ENCODE assay signal across 1 cellular context in the genomic region with DNA sequence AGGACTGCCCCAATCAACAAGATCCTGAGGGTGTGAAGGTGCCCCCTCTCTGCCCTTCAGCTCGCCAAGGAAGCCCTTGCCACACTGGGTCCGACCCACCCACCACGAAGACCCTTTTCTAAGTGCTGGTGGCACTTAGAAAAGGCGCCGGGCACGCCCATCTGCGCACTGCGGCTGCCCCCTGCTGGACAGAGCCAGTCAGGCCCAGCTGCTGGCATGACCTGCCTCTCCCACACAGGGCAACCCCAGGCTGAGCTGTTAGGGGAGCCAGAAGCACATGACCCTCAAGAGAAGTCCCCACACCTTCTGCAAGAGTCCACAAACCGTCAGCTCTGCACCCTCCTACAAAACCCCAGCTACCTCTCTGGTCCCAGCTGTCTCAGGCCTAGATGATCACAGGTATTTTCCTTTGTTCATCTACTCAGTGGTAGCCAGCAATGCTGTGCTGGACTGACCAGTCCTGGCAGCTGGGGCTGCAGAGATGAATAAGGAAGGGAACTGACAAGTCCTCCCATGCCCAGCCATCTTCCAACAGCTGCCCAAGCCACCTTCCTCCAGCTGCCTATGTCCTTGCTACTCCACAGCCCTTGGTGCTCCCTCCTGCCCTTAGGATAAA.
TF ChIP-seq lines count a peak whose summit lies in the region.

No MANE protein-coding gene starts in this region.

TF ChIP-seq in GM12878, 131 proteins besides CTCF, POLR2A, EP300 and RAD21 (continued from another document):
- TF ChIP-seq, protein P1, sequence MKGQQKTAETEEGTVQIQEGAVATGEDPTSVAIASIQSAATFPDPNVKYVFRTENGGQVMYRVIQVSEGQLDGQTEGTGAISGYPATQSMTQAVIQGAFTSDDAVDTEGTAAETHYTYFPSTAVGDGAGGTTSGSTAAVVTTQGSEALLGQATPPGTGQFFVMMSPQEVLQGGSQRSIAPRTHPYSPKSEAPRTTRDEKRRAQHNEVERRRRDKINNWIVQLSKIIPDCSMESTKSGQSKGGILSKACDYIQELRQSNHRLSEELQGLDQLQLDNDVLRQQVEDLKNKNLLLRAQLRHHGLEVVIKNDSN (IDR thresholded peaks at IDR 0.05; ENCODE audit: borderline replicate concordance, extremely low read length, insufficient read depth, low read depth, low read length): no peak
- TF ChIP-seq KLF5 (IDR thresholded peaks at IDR 0.05; ENCODE audit: partially characterized antibody) (no peak), SMC3 (IDR thresholded peaks at IDR 0.05; ENCODE audit: borderline replicate concordance, low read length) (peak; percentile 87), YY1 (IDR thresholded peaks at IDR 0.05; ENCODE audit: low read depth, low read length) (peak; percentile 42; the same call in 1 of the 2 replicates), PBX3 (IDR thresholded peaks at IDR 0.05; ENCODE audit: insufficient replicate concordance, low read depth, low read length) (no peak), TCF12 (IDR thresholded peaks at IDR 0.05; ENCODE audit: low read depth, low read length) (0 out of 2 replicates have a peak, but pooled peaks have one; percentile 54)
